ENCODE assay signal across 1 cellular context in genomic region chr10:89665302-89665701, GRCh38.
TF ChIP-seq lines count a peak whose summit lies in the region.

No MANE protein-coding gene starts in this region.

TF ChIP-seq in WTC11, 78 proteins besides CTCF, POLR2A, EP300 and RAD21 (continued from another document):
- TF ChIP-seq, protein P1, sequence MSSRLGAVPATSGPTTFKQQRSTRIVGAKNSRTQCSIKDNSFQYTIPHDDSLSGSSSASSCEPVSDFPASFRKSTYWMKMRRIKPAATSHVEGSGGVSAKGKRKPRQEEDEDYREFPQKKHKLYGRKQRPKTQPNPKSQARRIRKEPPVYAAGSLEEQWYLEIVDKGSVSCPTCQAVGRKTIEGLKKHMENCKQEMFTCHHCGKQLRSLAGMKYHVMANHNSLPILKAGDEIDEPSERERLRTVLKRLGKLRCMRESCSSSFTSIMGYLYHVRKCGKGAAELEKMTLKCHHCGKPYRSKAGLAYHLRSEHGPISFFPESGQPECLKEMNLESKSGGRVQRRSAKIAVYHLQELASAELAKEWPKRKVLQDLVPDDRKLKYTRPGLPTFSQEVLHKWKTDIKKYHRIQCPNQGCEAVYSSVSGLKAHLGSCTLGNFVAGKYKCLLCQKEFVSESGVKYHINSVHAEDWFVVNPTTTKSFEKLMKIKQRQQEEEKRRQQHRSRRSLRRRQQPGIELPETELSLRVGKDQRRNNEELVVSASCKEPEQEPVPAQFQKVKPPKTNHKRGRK (CRISPR knock-in tag; IDR thresholded peaks at IDR 0.05; ENCODE audit: borderline replicate concordance), result no peak
